ENCODE assay signal across 13 cellular contexts in genomic region chr2:202060218-202060617, GRCh38. TPM values are rescaled to one million over a fixed set of nuclear protein-coding genes. Genes with fewer than 3 reads are reported as not detected.
DNase-seq lines count a peak whose midpoint lies in the region; ATAC-seq, FAIRE-seq and TF ChIP-seq lines count a peak whose summit lies in the region.
"Had no signal": no experiment of that assay in that cellular context is flagged by ENCODE, and none has a peak within 500 bp of the region (broad histone marks: within the 10 kb centered on the region; RNA-seq: fewer than 3 reads in every experiment).

No MANE protein-coding gene starts in this region.

- CTCF ChIA-PET in K562 (lab: Yijun Ruan, JAX; ENCODE audit: low intra/inter-chr PET ratio), result no interaction called here

- no peak for TF ChIP-seq EP300 in K562 (IDR thresholded peaks at IDR 0.05; ENCODE audit: low read length)

- no TSS peak for BruUV-seq in K562 (replicated peaks; lab: Mats Ljungman, UMichigan)

- intact Hi-C loops in K562 (cut with micrococcal nuclease) (no loop called here), adrenal gland (cut with DNase I) (no loop called here)

- H3K9me3 ChIP-seq in DOHH2 (ENCODE audit: control insufficient read depth, insufficient read depth, low read length) (no peaks in the 10 kb centered on the region), K562 (replicated peaks; ENCODE audit: control insufficient read depth, insufficient read depth, low read depth, low read length) (no peaks in the 10 kb centered on the region), osteoblast (ENCODE audit: low read depth, low read length) (no peaks in the 10 kb centered on the region), adrenal gland (replicated peaks in 1 of 3) (no peaks in the 10 kb centered on the region)
- H3K9me3 ChIP-seq: body of pancreas had no signal

- POLR2A ChIA-PET in K562 (lab: Yijun Ruan, JAX), result interaction anchor here (0.5 kb wide), 1 partner anchor 8 kb away, joined by 3 read pairs; no protein-coding TSS in a partner anchor

- peak; percentile 34 for TF ChIP-seq CTCF in DOHH2 (IDR thresholded peaks at IDR 0.05; ENCODE audit: low read depth, low read length, poor library complexity, severe bottlenecking)
- TF ChIP-seq CTCF in K562 (IDR thresholded peaks at IDR 0.05 in 2 of 3, conservative IDR thresholded peaks at IDR 0.05 in 1 of 3; ENCODE audit: insufficient read depth in 2 of 3, low read depth in 1 of 3, low read length in 3 of 3), result peak in 1 of 3 experiments; percentile 32; a peak in 2 of 6 replicates
- TF ChIP-seq CTCF in osteoblast (IDR thresholded peaks at IDR 0.05; ENCODE audit: extremely low read depth, low read depth, low read length), result peak; percentile 38
- TF ChIP-seq CTCF in adrenal gland (IDR thresholded peaks at IDR 0.05), result peak in 2 of 6 experiments; percentile 10 to 24

- H2AFZ ChIP-seq in K562 (ENCODE audit: low read depth, low read length) (no peak overlapping the region), osteoblast (ENCODE audit: low read length) (no peak overlapping the region)

- in situ Hi-C loops in KBM-7 (cut with MboI; ENCODE audit: low pct_unique_long_range_greater_than_20kb, low sequenced_read_pairs) (no loop called here), K562 (cut with MboI) (no loop called here)

- no peak for TF ChIP-seq POLR2A in K562 (conservative IDR thresholded peaks at IDR 0.05)
- TF ChIP-seq POLR2A in adrenal gland (IDR thresholded peaks at IDR 0.05), result no peak

- TF ChIP-seq RAD21 in K562 (CRISPR knock-in tag; conservative IDR thresholded peaks at IDR 0.05 in 1 of 2, IDR thresholded peaks at IDR 0.05 in 1 of 2), result no peak

- H4K20me1 ChIP-seq in DOHH2 (ENCODE audit: control insufficient read depth, insufficient read depth, low read depth, low read length) (no peaks in the 10 kb centered on the region), K562 (replicated peaks; ENCODE audit: control insufficient read depth, insufficient read depth, low read length) (no peaks in the 10 kb centered on the region), osteoblast (ENCODE audit: insufficient read depth, low read length) (no peaks in the 10 kb centered on the region)

- no peaks in the 10 kb centered on the region for H3K9me1 ChIP-seq in K562 (ENCODE audit: control insufficient read depth, insufficient read depth, low read length)

- H3K4me2 ChIP-seq in DOHH2 (ENCODE audit: low read length) (no peak overlapping the region), K562 (ENCODE audit: insufficient read depth, low read length) (no peak overlapping the region), osteoblast (ENCODE audit: insufficient read depth, low read length) (no peak overlapping the region)

- H3F3A ChIP-seq in DOHH2 (ENCODE audit: control insufficient read depth, insufficient read depth), result no peaks in the 10 kb centered on the region

- FAIRE-seq in K562 (lab: Jason Lieb, UNC), result no peak

- H3K27ac ChIP-seq in DOHH2 (ENCODE audit: low read depth, low read length) (no peak overlapping the region), K562 (ENCODE audit: extremely low read depth, low read depth, low read length) (no peak overlapping the region), osteoblast (ENCODE audit: low read depth, low read length) (no peak overlapping the region), adrenal gland (no peak overlapping the region)
- H3K27ac ChIP-seq: body of pancreas had no signal

- no peaks in the 10 kb centered on the region for H3K4me1 ChIP-seq in DOHH2 (ENCODE audit: control insufficient read depth, low read length)
- H3K4me1 ChIP-seq in K562 (replicated peaks in 1 of 2; ENCODE audit: control insufficient read depth in 2 of 2, insufficient read depth in 2 of 2, low read length in 2 of 2), result no peaks in the 10 kb centered on the region; a peak in 1 of 5 replicates
- peaks cover 21% of the 10 kb centered on the region for H3K4me1 ChIP-seq in osteoblast (ENCODE audit: insufficient read depth, low read length)
- H3K4me1 ChIP-seq in adrenal gland (replicated peaks in 1 of 2), result no peaks in the 10 kb centered on the region
- H3K4me1 ChIP-seq: body of pancreas had no signal

- peaks cover 6% of the 10 kb centered on the region; the same call in 1 of the 2 replicates for H3K27me3 ChIP-seq in DOHH2 (ENCODE audit: control insufficient read depth, low read length)
- 0 out of 5 replicates have a peak, but pooled peaks cover 0 to 6% of the 10 kb centered on the region in 2 experiments for H3K27me3 ChIP-seq in K562 (ENCODE audit: control insufficient read depth in 2 of 2, insufficient read depth in 2 of 2, low read length in 2 of 2)
- no peaks in the 10 kb centered on the region for H3K27me3 ChIP-seq in osteoblast (ENCODE audit: insufficient read depth, low read length)
- peaks cover 4% of the 10 kb centered on the region for H3K27me3 ChIP-seq in adrenal gland
- H3K27me3 ChIP-seq: body of pancreas had no signal

- H3K9me2 ChIP-seq in DOHH2 (replicated peaks; ENCODE audit: control insufficient read depth, low read length), result no peaks in the 10 kb centered on the region

- 4% methylated on average over 3 of the region's 3 CpGs for WGBS in K562 (ENCODE audit: insufficient coverage, low coverage, missing lambda C conversion rate)
- WGBS in adrenal gland, 4 donors, result 82 to 84% (median 83%) methylated on average over 3 of the region's 3 CpGs

- H3K4me3 ChIP-seq in DOHH2 (ENCODE audit: low read length) (no peak overlapping the region), K562 (no peak overlapping the region), osteoblast (ENCODE audit: insufficient read depth, low read length) (no peak overlapping the region), adrenal gland (no peak overlapping the region)
- H3K4me3 ChIP-seq: body of pancreas had no signal

- no peak overlapping the region for H3K9ac ChIP-seq in K562 (ENCODE audit: insufficient read depth in 1 of 2, low read depth in 2 of 2, low read length in 2 of 2)

- H3K79me2 ChIP-seq in DOHH2 (ENCODE audit: control insufficient read depth, low read length), result no peaks in the 10 kb centered on the region
- H3K79me2 ChIP-seq in K562 (ENCODE audit: control insufficient read depth, insufficient read depth, low read length), result no peaks in the 10 kb centered on the region
- no peaks in the 10 kb centered on the region for H3K79me2 ChIP-seq in osteoblast (ENCODE audit: insufficient read depth, low read length)

- peak; percentile 17 for DNase-seq in KBM-7
- DNase-seq in K562 (ENCODE audit: extremely low read depth in 1 of 4, low spot score in 3 of 4), result peak in 2 of 4 experiments; percentile 23 to 25
- peak; percentile 23 for DNase-seq in osteoblast (ENCODE audit: insufficient read length, low spot score, missing footprints)
- DNase-seq in epidermal melanocyte (ENCODE audit: insufficient read length, low spot score), result no peak
- DNase-seq in adrenal gland, result no peak
- DNase-seq: activated CD4-positive, alpha-beta T cell treated with anti-CD3 and anti-CD28 coated beads for 48 hours; body of pancreas; DMS 273 treated with DMSO at 0.1 percent for 48 hours; mesendoderm; NCI-H510A had no signal

- H3K36me3 ChIP-seq in DOHH2 (ENCODE audit: control insufficient read depth, low read length) (no peaks in the 10 kb centered on the region), K562 (ENCODE audit: control insufficient read depth, insufficient read depth, low read length) (no peaks in the 10 kb centered on the region), osteoblast (ENCODE audit: insufficient read depth, low read length) (no peaks in the 10 kb centered on the region), adrenal gland (replicated peaks in 1 of 2) (no peaks in the 10 kb centered on the region)

- peak; percentile 68; the same call in 2 of the 3 replicates for ATAC-seq in K562
- ATAC-seq in GM18907 (IDR thresholded peaks at IDR 0.05; ENCODE audit: unreplicated experiment), result no peak
- ATAC-seq: body of pancreas had no signal

RNA-seq across cellular contexts. Expression of gene KIAA2012, which starts 12.8 kb away (rescaled TPM):
- not detected in 2 replicates for total RNA-seq in K562 (2011; cell fraction: chromatin; rRNA removed; ENCODE audit: low replicate concordance)
- total RNA-seq in K562 (2011; cell fraction: nucleolus; rRNA removed), result not detected in 2 replicates
- total RNA-seq in K562 (2011; cell fraction: nucleoplasm; rRNA removed), result not detected in 2 replicates
- total RNA-seq in K562 (2014; rRNA removed), result not detected in 2 replicates
- total RNA-seq in K562 (2014; rRNA removed; fragmentation: Illumina TruSeq; extraction: Trizol), result not detected in 2 replicates
- not detected in 2 replicates for total RNA-seq in K562 (2015; rRNA removed; fragmentation: Illumina TruSeq; extraction: Trizol)
- total RNA-seq in K562 (2021), result not detected in 2 replicates
- polyA plus RNA-seq in K562 (2011; rRNA removed), result not detected in 2 replicates
- polyA plus RNA-seq in K562 (2011; cell fraction: cytosol; rRNA removed), result not detected in 2 replicates
- not detected in 2 replicates for polyA plus RNA-seq in K562 (2011; cell fraction: nucleus; rRNA removed)
- not detected in 2 replicates for polyA plus RNA-seq in K562 (2012)
- polyA plus RNA-seq in K562 (2014; fragmentation: Illumina TruSeq; extraction: Trizol), result not detected in 2 replicates
- not detected for polyA plus RNA-seq in K562 (2014; fragmentation: Nextera tagmentation; extraction: Ambion mirVana)
- not detected in 2 replicates for polyA plus RNA-seq in K562 (2014; rRNA removed)
- not detected in 2 replicates for polyA minus RNA-seq in K562 (2011; rRNA and poly(A)+ RNA removed)
- polyA minus RNA-seq in K562 (2011; cell fraction: cytosol; rRNA and poly(A)+ RNA removed), result not detected in 2 replicates
- polyA minus RNA-seq in K562 (2011; cell fraction: nucleus; rRNA and poly(A)+ RNA removed), result not detected in 2 replicates
- under 0.01 TPM in 1 of 2 replicates, not detected in the other for total RNA-seq in osteoblast
- not detected for total RNA-seq in adrenal gland
- under 1 TPM in 2 of 3 donors, not detected in 1; 0.09 to 0.16 TPM for polyA plus RNA-seq in adrenal gland
- total RNA-seq: body of pancreas, pulmonary artery endothelial cell had no signal

RNA-seq across cellular contexts. Expression of gene FZD7, which starts 26.6 kb away (rescaled TPM):
- 2.6 and 4.9 TPM in 2 replicates for total RNA-seq in K562 (2011; cell fraction: chromatin; rRNA removed; ENCODE audit: low replicate concordance)
- total RNA-seq in K562 (2011; cell fraction: nucleolus; rRNA removed), result 7.0 and 7.5 TPM in 2 replicates
- total RNA-seq in K562 (2011; cell fraction: nucleoplasm; rRNA removed), result 4.4 and 4.5 TPM in 2 replicates
- total RNA-seq in K562 (2014; rRNA removed) (0.91 and 1.6 TPM in 2 replicates), K562 (2014; rRNA removed; fragmentation: Illumina TruSeq; extraction: Trizol) (0.54 and 0.69 TPM in 2 replicates), K562 (2015; rRNA removed; fragmentation: Illumina TruSeq; extraction: Trizol) (0.54 and 0.57 TPM in 2 replicates), K562 (2021) (1.9 and 2.4 TPM in 2 replicates), osteoblast (64.8 and 73.8 TPM in 2 replicates), adrenal gland (1 to 10 TPM; 1.2 to 7.1 (median 4.1) TPM)
- polyA plus RNA-seq in K562 (2011; rRNA removed) (0.72 and 0.85 TPM in 2 replicates), K562 (2014; fragmentation: Illumina TruSeq; extraction: Trizol) (0.56 and 0.79 TPM in 2 replicates), K562 (2014; fragmentation: Nextera tagmentation; extraction: Ambion mirVana) (under 1 TPM; 0.11 to 0.18 TPM), K562 (2014; rRNA removed) (0.81 and 0.88 TPM in 2 replicates), adrenal gland (1 to 10 TPM; 1.3 to 1.5 (median 1.4) TPM)
- polyA plus RNA-seq in K562 (2011; cell fraction: cytosol; rRNA removed), result 0.78 and 2.0 TPM in 2 replicates
- 1.1 and 2.1 TPM in 2 replicates for polyA plus RNA-seq in K562 (2011; cell fraction: nucleus; rRNA removed)
- 0.87 and 1.7 TPM in 2 replicates for polyA plus RNA-seq in K562 (2012)
- polyA minus RNA-seq in K562 (2011; rRNA and poly(A)+ RNA removed), result 1.3 and 1.8 TPM in 2 replicates
- 2.7 and 2.8 TPM in 2 replicates for polyA minus RNA-seq in K562 (2011; cell fraction: cytosol; rRNA and poly(A)+ RNA removed)
- 4.0 and 4.8 TPM in 2 replicates for polyA minus RNA-seq in K562 (2011; cell fraction: nucleus; rRNA and poly(A)+ RNA removed)

Comparison
In these comparisons a context has a peak if more than half of its experiments do, and no peak if none do; other contexts are left out.
1. DNase-seq: peak in KBM-7 (single experiment) and osteoblast (single experiment); none in epidermal melanocyte (single experiment) and adrenal gland (0 of 7).